17 cellular contexts compared by ENCODE assay signal in the genomic region with DNA sequence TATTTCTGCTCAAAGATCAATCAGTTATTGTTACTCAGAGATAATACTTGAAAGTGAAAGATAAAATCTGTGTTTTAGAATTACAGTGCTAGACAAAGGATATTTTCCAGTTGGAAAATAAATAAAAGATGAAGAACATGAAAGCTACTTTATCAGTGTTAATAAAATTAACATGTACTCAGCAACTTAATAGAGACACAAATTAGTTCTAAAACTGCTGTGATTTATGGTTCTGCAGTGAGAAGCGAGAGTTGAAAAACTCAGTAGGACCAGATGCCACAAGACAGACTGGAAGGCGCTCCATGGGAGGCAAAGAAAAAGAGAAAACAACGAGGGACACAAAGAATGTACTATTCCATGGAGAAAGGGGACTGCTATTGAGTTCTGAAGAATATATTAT.
"Had no signal": no experiment of that assay in that cellular context is flagged by ENCODE, and none has a peak within 500 bp of the region (broad histone marks: within the 10 kb centered on the region; RNA-seq: fewer than 3 reads in every experiment).

No MANE protein-coding gene starts in this region.

- H3K27me3 Mint-ChIP-seq: T-cell had no signal

- H3K36me3 Mint-ChIP-seq: T-cell had no signal

- H3K9me3 Mint-ChIP-seq: T-cell had no signal

- DNase-seq: KBM-7, NCI-H1092, NCI-H1105 treated with DMSO at 0.1 percent for 48 hours, NCI-H1436, NCI-H1694, NCI-H187 treated with DMSO at 0.1 percent for 48 hours, NCI-H2029 treated with DMSO at 0.1 percent for 48 hours, NCI-H2171 treated with DMSO at 0.1 percent for 48 hours, NCI-H345, NCI-H446 treated with DMSO at 0.1 percent for 48 hours, NCI-H510A treated with DMSO at 0.1 percent for 48 hours, NCI-H526, NCI-H748 treated with DMSO at 0.1 percent for 48 hours, SHP77, SW 1271, T-cell had no signal

- ATAC-seq: T-cell had no signal

- H3K27ac ChIP-seq: RWPE1 had no signal

- H3K4me3 Mint-ChIP-seq: T-cell had no signal

- H3K4me1 Mint-ChIP-seq: T-cell had no signal

- H3K27ac Mint-ChIP-seq: T-cell had no signal
